ENCODE assay signal across 8 cellular contexts in genomic region chr2:222613715-222614331, GRCh38. TPM values are rescaled to one million over a fixed set of nuclear protein-coding genes. Genes with fewer than 3 reads are reported as not detected.
DNase-seq lines count a peak whose midpoint lies in the region; ATAC-seq, FAIRE-seq and TF ChIP-seq lines count a peak whose summit lies in the region.

No MANE protein-coding gene starts in this region.

- peaks cover 5% of the 10 kb centered on the region; the same call in 1 of the 2 replicates for H3K36me3 ChIP-seq in iPS DF 6.9 (ENCODE audit: control insufficient read depth, insufficient read depth, low read length)
- H3K36me3 ChIP-seq in suprapubic skin: peaks cover 60% of the 10 kb centered on the region

- no CpG with 5 or more reads among the region's 3 CpGs for WGBS in iPS DF 6.9 (ENCODE audit: insufficient coverage, insufficient read length)
- 65% methylated on average over 3 of the region's 3 CpGs for WGBS in suprapubic skin

- FAIRE-seq in GM19239 (lab: Jason Lieb, UNC): peak; percentile 98

- H3K27me3 ChIP-seq in iPS DF 6.9 (ENCODE audit: control insufficient read depth, insufficient read depth, low read length): no peaks in the 10 kb centered on the region
- no peaks in the 10 kb centered on the region for H3K27me3 ChIP-seq in suprapubic skin

- H3K27ac ChIP-seq in iPS DF 6.9 (ENCODE audit: low read length): no peak overlapping the region
- no peak overlapping the region for H3K27ac ChIP-seq in suprapubic skin

- H3K4me3 ChIP-seq in iPS DF 6.9 (ENCODE audit: low read length): no peak overlapping the region
- no peak overlapping the region for H3K4me3 ChIP-seq in suprapubic skin

- no peaks in the 10 kb centered on the region for H3K4me1 ChIP-seq in iPS DF 6.9 (ENCODE audit: control insufficient read depth, insufficient read depth, low read length)
- no peaks in the 10 kb centered on the region for H3K4me1 ChIP-seq in suprapubic skin

- H3K9me3 ChIP-seq in iPS DF 6.9 (ENCODE audit: control insufficient read depth, insufficient read depth, low read length) (no peaks in the 10 kb centered on the region), suprapubic skin (no peaks in the 10 kb centered on the region)

- peak; percentile 19 to 56 for TF ChIP-seq CTCF in suprapubic skin (IDR thresholded peaks at IDR 0.05)

- ATAC-seq in HG03103 (IDR thresholded peaks at IDR 0.05; ENCODE audit: low read depth, unreplicated experiment): peak; percentile 83

- no peak for TF ChIP-seq EP300 in suprapubic skin (IDR thresholded peaks at IDR 0.05)

- peak; percentile 70 for DNase-seq in D341Med (ENCODE audit: low spot score)
- peak; percentile 36 for DNase-seq in GM19239 (ENCODE audit: insufficient read length, low spot score)
- peak; percentile 74 for DNase-seq in NCI-H2171 treated with DMSO at 0.1 percent for 48 hours (lab: John Stamatoyannopoulos, UW)
- DNase-seq in amniotic epithelial cell (ENCODE audit: low read depth): peak; percentile 58
- peak; percentile 13 for DNase-seq in iPS DF 6.9 (ENCODE audit: low read depth, low spot score)
- no peak for DNase-seq in suprapubic skin (ENCODE audit: low spot score in 2 of 2)
- DNase-seq in OCI-M2 (lab: John Stamatoyannopoulos, UW; ENCODE audit: unreplicated experiment): no peak

- no peak for TF ChIP-seq POLR2A in suprapubic skin (IDR thresholded peaks at IDR 0.05)

RNA-seq across cellular contexts. Expression of gene FARSB, which starts 42.1 kb away (rescaled TPM):
- 10 to 100 TPM; 12.2 to 18.4 (median 17.9) TPM for total RNA-seq in suprapubic skin

RNA-seq across cellular contexts. Expression of gene MOGAT1, which starts 57.6 kb away (rescaled TPM):
- not detected for total RNA-seq in suprapubic skin

Comparison
In these comparisons a context has a peak if more than half of its experiments do, and no peak if none do; other contexts are left out.
1. DNase-seq: peak in D341Med (single experiment), GM19239 (single experiment), NCI-H2171 treated with DMSO at 0.1 percent for 48 hours (single experiment), amniotic epithelial cell (single experiment) and iPS DF 6.9 (single experiment); none in suprapubic skin (0 of 2) and OCI-M2 (single experiment).